Comparison of ENCODE assay signal across 25 cellular contexts in the genomic region with DNA sequence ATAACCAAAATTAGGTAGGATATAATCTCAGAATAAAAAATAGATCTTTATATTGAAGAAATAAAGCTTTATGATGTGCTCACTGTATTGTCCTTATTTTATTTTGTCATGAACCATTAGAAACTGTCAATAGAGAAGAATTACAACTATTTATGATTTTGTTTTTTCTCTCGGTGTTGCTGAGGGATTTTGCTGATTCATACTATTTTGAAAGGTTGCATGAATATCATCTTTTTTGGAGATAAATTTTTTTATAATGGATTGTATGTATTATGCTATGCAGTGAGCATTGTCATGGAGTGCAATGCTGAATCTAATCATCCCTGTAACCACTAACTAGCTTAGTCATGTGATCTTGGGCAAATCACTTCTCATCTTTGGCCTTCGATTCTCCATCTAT. TPM values are rescaled to one million over a fixed set of nuclear protein-coding genes. Genes with fewer than 3 reads are reported as not detected.
A peak's percentile ranks its signal among the peaks of the same experiment; 100 is the strongest.
DNase-seq lines count a peak whose midpoint lies in the region; ATAC-seq, FAIRE-seq and TF ChIP-seq lines count a peak whose summit lies in the region.
"Had no signal": no experiment of that assay in that cellular context is flagged by ENCODE, and none has a peak within 500 bp of the region (broad histone marks: within the 10 kb centered on the region; RNA-seq: fewer than 3 reads in every experiment).

No MANE protein-coding gene starts in this region.

- TF ChIP-seq CTCF in HepG2 (CRISPR knock-in tag; IDR thresholded peaks at IDR 0.05) (no peak), right lobe of liver (IDR thresholded peaks at IDR 0.05) (no peak), IMR-90 (conservative IDR thresholded peaks at IDR 0.05; ENCODE audit: low read depth, low read length) (no peak), osteoblast (IDR thresholded peaks at IDR 0.05; ENCODE audit: extremely low read depth, low read depth, low read length) (no peak)

- H2BK5ac ChIP-seq in IMR-90 (ENCODE audit: low read depth, low read length, poor library complexity, severe bottlenecking): no peak overlapping the region

- TF ChIP-seq POLR2A in HepG2 (IDR thresholded peaks at IDR 0.05; ENCODE audit: insufficient read depth in 1 of 2, low read depth in 2 of 2, low read length in 2 of 2) (no peak), right lobe of liver (IDR thresholded peaks at IDR 0.05) (no peak), IMR-90 (IDR thresholded peaks at IDR 0.05; ENCODE audit: low read depth, low read length) (no peak)

- ATAC-seq in HepG2 (no peak), right lobe of liver (no peak), IMR-90 (ENCODE audit: low read depth) (no peak), right cardiac atrium (no peak)

- no peak for FAIRE-seq in HepG2 (lab: Jason Lieb, UNC)
- FAIRE-seq: GM12891, GM19239 had no signal

- H3K36me3 ChIP-seq in HepG2 (replicated peaks in 1 of 2; ENCODE audit: control insufficient read depth in 1 of 2, insufficient read depth in 2 of 2, low read length in 2 of 2) (no peaks in the 10 kb centered on the region), right lobe of liver (no peaks in the 10 kb centered on the region), IMR-90 (ENCODE audit: control insufficient read depth, insufficient read depth, low read length) (no peaks in the 10 kb centered on the region), osteoblast (ENCODE audit: insufficient read depth, low read length) (no peaks in the 10 kb centered on the region)
- H3K36me3 ChIP-seq: BE2C had no signal

- H3K4me3 ChIP-seq in HepG2 (replicated peaks in 1 of 3; ENCODE audit: insufficient read depth in 1 of 3, low read depth in 2 of 3, low read length in 3 of 3) (no peak overlapping the region), right lobe of liver (no peak overlapping the region), IMR-90 (ENCODE audit: insufficient read depth, low read depth, low read length) (no peak overlapping the region), osteoblast (ENCODE audit: insufficient read depth, low read length) (no peak overlapping the region), right cardiac atrium (ENCODE audit: low read length) (no peak overlapping the region)
- H3K4me3 ChIP-seq: BLaER1 had no signal

- H3K4me2 ChIP-seq in HepG2 (ENCODE audit: low read depth, low read length): no peak overlapping the region
- H3K4me2 ChIP-seq in IMR-90 (ENCODE audit: low read depth, low read length): no peak overlapping the region
- no peak overlapping the region for H3K4me2 ChIP-seq in osteoblast (ENCODE audit: insufficient read depth, low read length)
- H3K4me2 ChIP-seq: BLaER1 had no signal

- no peak overlapping the region for H3K23ac ChIP-seq in IMR-90 (ENCODE audit: low read depth, low read length)

- no peak overlapping the region for H2BK20ac ChIP-seq in IMR-90 (ENCODE audit: low read depth, low read length)

- H2AFZ ChIP-seq in HepG2 (ENCODE audit: low read length) (no peak overlapping the region), IMR-90 (replicated peaks; ENCODE audit: low read length, poor library complexity) (no peak overlapping the region), osteoblast (ENCODE audit: low read length) (no peak overlapping the region)

- H4K91ac ChIP-seq in IMR-90 (ENCODE audit: insufficient read depth, low read depth, low read length): no peak overlapping the region

- H3K4me1 Mint-ChIP-seq in activated T-helper 1 cell treated with anti-CD3 and anti-CD28 coated beads, Interleukin-12 subunit alpha, Interleukin-12 subunit beta, Interleukin-2, Interleukin-4 antibody, amounts not matched to agents 30 ng/mL and 10 ng/mL and 1 ng/mL, durations not matched to agents 14 hours and 24 hours and 36 hours (ENCODE audit: low read depth): peaks cover 5% of the 10 kb centered on the region

- H3K4me1 ChIP-seq in HepG2 (ENCODE audit: insufficient read depth, low read length) (peaks cover 26% of the 10 kb centered on the region), right lobe of liver (peaks cover 0 to 5% (median 0%) of the 10 kb centered on the region in 4 donors), IMR-90 (ENCODE audit: control insufficient read depth, insufficient read depth, low read length) (no peaks in the 10 kb centered on the region), osteoblast (ENCODE audit: insufficient read depth, low read length) (no peaks in the 10 kb centered on the region), right cardiac atrium (ENCODE audit: control insufficient read depth, insufficient read depth, low read length) (no peaks in the 10 kb centered on the region)
- H3K4me1 ChIP-seq: BE2C, BLaER1 had no signal

- H3K9me3 Mint-ChIP-seq in activated T-helper 1 cell treated with anti-CD3 and anti-CD28 coated beads, Interleukin-12 subunit alpha, Interleukin-12 subunit beta, Interleukin-2, Interleukin-4 antibody, amounts not matched to agents 30 ng/mL and 10 ng/mL and 1 ng/mL, durations not matched to agents 14 hours and 24 hours and 36 hours: peaks cover 6% of the 10 kb centered on the region

- TF ChIP-seq RAD21 in HepG2 (CRISPR knock-in tag; IDR thresholded peaks at IDR 0.05) (no peak), IMR-90 (IDR thresholded peaks at IDR 0.05; ENCODE audit: low read length) (no peak)

- no peak for DNase-seq in HepG2 (ENCODE audit: low spot score)
- DNase-seq in right lobe of liver: no peak
- DNase-seq in IMR-90: no peak
- peak; percentile 10 for DNase-seq in osteoblast (ENCODE audit: insufficient read length, low spot score, missing footprints)
- DNase-seq in right cardiac atrium: no peak
- no peak for DNase-seq in activated T-helper 1 cell treated with anti-CD3 and anti-CD28 coated beads, Interleukin-12 subunit alpha, Interleukin-12 subunit beta, Interleukin-2, Interleukin-4 antibody, amounts not matched to agents 30 ng/mL and 10 ng/mL and 1 ng/mL, durations not matched to agents 14 hours and 24 hours and 36 hours (ENCODE audit: low spot score)
- DNase-seq: ACHN; BE2C; C1 segment of cervical spinal cord; CD4-positive, alpha-beta memory T cell; CD4-positive, CD25-positive, alpha-beta regulatory T cell; CD8-positive, alpha-beta memory T cell; COR-L47; DMS 273 treated with DMSO at 0.1 percent for 48 hours; DMS153; DMS53; DMS79; DND-41; EL; GF-D8 had no signal

- TF ChIP-seq EP300 in HepG2 (IDR thresholded peaks at IDR 0.05; ENCODE audit: low read depth in 2 of 2, low read length in 2 of 2) (no peak), HepG2 (CRISPR knock-in tag; IDR thresholded peaks at IDR 0.05; ENCODE audit: borderline replicate concordance) (no peak)

- no peak overlapping the region for H3K9ac ChIP-seq in HepG2 (ENCODE audit: insufficient read depth, low read depth, low read length)
- H3K9ac ChIP-seq in IMR-90 (ENCODE audit: low read depth, low read length): no peak overlapping the region
- H3K9ac ChIP-seq: BLaER1 had no signal

- no peak overlapping the region for H3K14ac ChIP-seq in IMR-90 (replicated peaks; ENCODE audit: low read depth, low read length)

- H3K9me3 ChIP-seq in HepG2 (ENCODE audit: low read length) (no peaks in the 10 kb centered on the region), right lobe of liver (no peaks in the 10 kb centered on the region), IMR-90 (ENCODE audit: control insufficient read depth, insufficient read depth, low read length) (peaks cover 2% of the 10 kb centered on the region; the same call in 1 of the 2 replicates), osteoblast (ENCODE audit: low read depth, low read length) (no peaks in the 10 kb centered on the region), right cardiac atrium (ENCODE audit: control insufficient read depth, low read length) (no peaks in the 10 kb centered on the region)
- H3K9me3 ChIP-seq: BE2C had no signal

- peaks cover 3% of the 10 kb centered on the region; the same call in 1 of the 2 replicates for H4K20me1 ChIP-seq in HepG2 (ENCODE audit: insufficient read depth, low read length)
- H4K20me1 ChIP-seq in IMR-90 (ENCODE audit: insufficient read depth, low read length): peaks cover 32% of the 10 kb centered on the region
- peaks cover 49% of the 10 kb centered on the region for H4K20me1 ChIP-seq in osteoblast (ENCODE audit: insufficient read depth, low read length)

- dilution Hi-C loops in IMR-90 (cut with HindIII; ENCODE audit: low sequenced_read_pairs, unreplicated experiment): no loop called here

- H3K27me3 ChIP-seq in HepG2 (ENCODE audit: control insufficient read depth in 1 of 2, insufficient read depth in 2 of 2, low read length in 2 of 2) (no peaks in the 10 kb centered on the region; a peak in 1 of 5 replicates), right lobe of liver (no peaks in the 10 kb centered on the region), IMR-90 (ENCODE audit: control insufficient read depth, insufficient read depth, low read length) (no peaks in the 10 kb centered on the region), osteoblast (ENCODE audit: insufficient read depth, low read length) (no peaks in the 10 kb centered on the region), right cardiac atrium (ENCODE audit: control insufficient read depth, insufficient read depth) (no peaks in the 10 kb centered on the region)
- H3K27me3 ChIP-seq: BE2C, BLaER1 had no signal

- no peaks in the 10 kb centered on the region for H3K27me3 Mint-ChIP-seq in activated T-helper 1 cell treated with anti-CD3 and anti-CD28 coated beads, Interleukin-12 subunit alpha, Interleukin-12 subunit beta, Interleukin-2, Interleukin-4 antibody, amounts not matched to agents 30 ng/mL and 10 ng/mL and 1 ng/mL, durations not matched to agents 14 hours and 24 hours and 36 hours (ENCODE audit: insufficient read depth)
- H3K27me3 Mint-ChIP-seq: CD4-positive, alpha-beta memory T cell; CD4-positive, CD25-positive, alpha-beta regulatory T cell had no signal

- CTCF ChIA-PET in HepG2 (lab: Yijun Ruan, JAX; ENCODE audit: low intra/inter-chr PET ratio, low total read pairs): no interaction called here
- CTCF ChIA-PET in IMR-90 (lab: Yijun Ruan, JAX): interaction anchor here (0.6 to 0.7 kb wide), 2 partner anchors 15 to 67 kb away, joined by 3 read pairs; a partner anchor contains a TSS

- H2BK15ac ChIP-seq in IMR-90 (ENCODE audit: low read depth, low read length): no peak overlapping the region

- no peak overlapping the region for H2AK5ac ChIP-seq in IMR-90 (ENCODE audit: low read depth, low read length)

- 91% methylated on average over 2 of the region's 2 CpGs for WGBS in HepG2 (ENCODE audit: low lambda C conversion rate)
- WGBS in right lobe of liver (ENCODE audit: insufficient coverage, low coverage, low lambda C conversion rate, missing lambda C conversion rate): 89% methylated on average over 2 of the region's 2 CpGs
- WGBS in IMR-90 (ENCODE audit: extremely low coverage in 2 of 2, insufficient read length in 1 of 2), 2 experiments: no CpG with 5 or more reads among the region's 2 CpGs
- WGBS in right cardiac atrium: 90% methylated on average over 2 of the region's 2 CpGs

- H3K79me1 ChIP-seq in IMR-90 (ENCODE audit: low read depth in 1 of 2, low read length in 2 of 2): peaks cover 17 to 47% of the 10 kb centered on the region in 2 experiments

- no peak overlapping the region for H3K27ac ChIP-seq in HepG2 (ENCODE audit: extremely low read length, insufficient read depth, low read length)
- no peak overlapping the region for H3K27ac ChIP-seq in right lobe of liver
- H3K27ac ChIP-seq in IMR-90 (ENCODE audit: insufficient read depth, low read length): no peak overlapping the region
- no peak overlapping the region for H3K27ac ChIP-seq in osteoblast (ENCODE audit: low read depth, low read length)
- H3K27ac ChIP-seq in right cardiac atrium (ENCODE audit: low read length): no peak overlapping the region
- H3K27ac ChIP-seq: 22Rv1, BLaER1 had no signal

- BruUV-seq in HepG2 (replicated peaks; lab: Mats Ljungman, UMichigan) (no TSS peak), IMR-90 (replicated peaks; lab: Mats Ljungman, UMichigan) (no TSS peak)

- no peak overlapping the region for H2BK120ac ChIP-seq in IMR-90 (ENCODE audit: low read depth, low read length)

- no peaks in the 10 kb centered on the region; the same call in 1 of the 2 replicates for H3K9me1 ChIP-seq in IMR-90 (ENCODE audit: insufficient read depth, low read length)

- peaks cover 9% of the 10 kb centered on the region for H3K36me3 Mint-ChIP-seq in activated T-helper 1 cell treated with anti-CD3 and anti-CD28 coated beads, Interleukin-12 subunit alpha, Interleukin-12 subunit beta, Interleukin-2, Interleukin-4 antibody, amounts not matched to agents 30 ng/mL and 10 ng/mL and 1 ng/mL, durations not matched to agents 14 hours and 24 hours and 36 hours (ENCODE audit: low read depth)

- H3K18ac ChIP-seq in IMR-90 (ENCODE audit: low read depth, low read length): no peak overlapping the region

- no peak overlapping the region for H3K4ac ChIP-seq in IMR-90 (ENCODE audit: low read depth, low read length)

- H2AK9ac ChIP-seq in IMR-90 (replicated peaks; ENCODE audit: low read depth, low read length, poor library complexity): no peak overlapping the region

- H4K5ac ChIP-seq in IMR-90 (ENCODE audit: low read depth, low read length): no peak overlapping the region

- in situ Hi-C loops in HepG2 (cut with HindIII; ENCODE audit: extremely low pct_ligation_motif_present, low pct_unique_long_range_greater_than_20kb): no loop called here
- in situ Hi-C loops in IMR-90 (cut with MboI; ENCODE audit: low sequenced_read_pairs): no loop called here

- no peak overlapping the region for H3K56ac ChIP-seq in IMR-90 (ENCODE audit: extremely low read depth, insufficient read depth, low read length)

- H3K4me3 Mint-ChIP-seq in activated T-helper 1 cell treated with anti-CD3 and anti-CD28 coated beads, Interleukin-12 subunit alpha, Interleukin-12 subunit beta, Interleukin-2, Interleukin-4 antibody, amounts not matched to agents 30 ng/mL and 10 ng/mL and 1 ng/mL, durations not matched to agents 14 hours and 24 hours and 36 hours: no peak overlapping the region
- H3K4me3 Mint-ChIP-seq: CD14-positive monocyte; CD4-positive, alpha-beta memory T cell; CD4-positive, CD25-positive, alpha-beta regulatory T cell; CD8-positive, alpha-beta memory T cell had no signal

- H3K79me2 ChIP-seq in HepG2 (ENCODE audit: insufficient read depth, low read length): peaks cover 54% of the 10 kb centered on the region
- peaks cover 74% of the 10 kb centered on the region for H3K79me2 ChIP-seq in osteoblast (ENCODE audit: insufficient read depth, low read length)

- intact Hi-C loops in HepG2 (cut with micrococcal nuclease; ENCODE audit: unreplicated experiment): no loop called here
- intact Hi-C loops in right lobe of liver (cut with DNase I): no loop called here
- intact Hi-C loops in IMR-90 (cut with micrococcal nuclease): no loop called here
- intact Hi-C loops in right cardiac atrium (cut with DNase I): no loop called here
- intact Hi-C loops in activated T-helper 1 cell treated with anti-CD3 and anti-CD28 coated beads, Interleukin-12 subunit alpha, Interleukin-12 subunit beta, Interleukin-2, Interleukin-4 antibody, amounts not matched to agents 30 ng/mL and 10 ng/mL and 1 ng/mL, durations not matched to agents 14 hours and 24 hours and 36 hours (cut with micrococcal nuclease): no loop called here

- POLR2A ChIA-PET in HepG2 (lab: Yijun Ruan, JAX): interaction anchor here (0.9 kb wide), 1 partner anchor 15 kb away, joined by 3 read pairs; a partner anchor contains a TSS
- POLR2A ChIA-PET in IMR-90 (lab: Charles Lee; ENCODE audit: unreplicated experiment): interaction anchor here (0.7 kb wide), 1 partner anchor 15 kb away, joined by 6 read pairs; a partner anchor contains a TSS

- no peak overlapping the region for H3K27ac Mint-ChIP-seq in activated T-helper 1 cell treated with anti-CD3 and anti-CD28 coated beads, Interleukin-12 subunit alpha, Interleukin-12 subunit beta, Interleukin-2, Interleukin-4 antibody, amounts not matched to agents 30 ng/mL and 10 ng/mL and 1 ng/mL, durations not matched to agents 14 hours and 24 hours and 36 hours
- H3K27ac Mint-ChIP-seq: CD4-positive, alpha-beta memory T cell; CD4-positive, CD25-positive, alpha-beta regulatory T cell had no signal

- no peak overlapping the region for H4K8ac ChIP-seq in IMR-90 (ENCODE audit: low read depth in 2 of 2, low read length in 2 of 2)

RNA-seq across cellular contexts. Expression of a gene that starts 15.0 kb away (rescaled TPM):
- 63.8 and 69.5 TPM in 2 replicates for total RNA-seq in HepG2 (2016; rRNA removed; fragmentation: Illumina TruSeq; extraction: Trizol)
- 9.2 and 9.9 TPM in 2 replicates for total RNA-seq in HepG2 (2016; cell fraction: cytosol; rRNA removed; fragmentation: Illumina TruSeq; extraction: Trizol; ENCODE audit: low read depth)
- total RNA-seq in HepG2 (2016; cell fraction: insoluble cytoplasmic fraction; rRNA removed; fragmentation: Illumina TruSeq; extraction: Trizol): 65.8 and 71.2 TPM in 2 replicates
- total RNA-seq in HepG2 (2016; cell fraction: membrane; rRNA removed; fragmentation: Illumina TruSeq; extraction: Trizol): 32.7 and 37.8 TPM in 2 replicates
- total RNA-seq in HepG2 (2016; cell fraction: nucleus; rRNA removed; fragmentation: Illumina TruSeq; extraction: Trizol): 64.0 and 64.2 TPM in 2 replicates
- 45.5 and 46.6 TPM in 2 replicates for polyA plus RNA-seq in HepG2 (2011; rRNA removed)
- 33.9 and 43.3 TPM in 2 replicates for polyA plus RNA-seq in HepG2 (2011; cell fraction: cytosol; rRNA removed)
- polyA plus RNA-seq in HepG2 (2011; cell fraction: nucleus; rRNA removed): 27.1 and 28.1 TPM in 2 replicates
- polyA plus RNA-seq in HepG2 (2012): 21.9 and 26.1 TPM in 2 replicates
- polyA plus RNA-seq in HepG2 (2016; cell fraction: cytosol; fragmentation: Illumina TruSeq; extraction: Trizol; ENCODE audit: low read depth): 3.7 and 4.1 TPM in 2 replicates
- 30.0 and 36.3 TPM in 2 replicates for polyA plus RNA-seq in HepG2 (2016; cell fraction: insoluble cytoplasmic fraction; fragmentation: Illumina TruSeq; extraction: Trizol; ENCODE audit: low read depth)
- polyA plus RNA-seq in HepG2 (2016; cell fraction: membrane; fragmentation: Illumina TruSeq; extraction: Trizol; ENCODE audit: low read depth): 14.3 and 15.0 TPM in 2 replicates
- polyA plus RNA-seq in HepG2 (2016; cell fraction: nucleus; fragmentation: Illumina TruSeq; extraction: Trizol; ENCODE audit: insufficient read depth, low read depth): 43.0 and 43.2 TPM in 2 replicates
- polyA minus RNA-seq in HepG2 (2011; rRNA and poly(A)+ RNA removed; ENCODE audit: low replicate concordance): 194 and 305 TPM in 2 replicates
- polyA minus RNA-seq in HepG2 (2011; cell fraction: cytosol; rRNA and poly(A)+ RNA removed): 55.4 and 68.9 TPM in 2 replicates
- polyA minus RNA-seq in HepG2 (2011; cell fraction: nucleus; rRNA and poly(A)+ RNA removed): 48.5 and 59.8 TPM in 2 replicates
- total RNA-seq in right lobe of liver: 10 to 100 TPM; 44.7 to 78.2 (median 58.2) TPM
- 137 and 168 TPM in 2 replicates for total RNA-seq in IMR-90 (2012; rRNA removed)
- 33.1 and 41.4 TPM in 2 replicates for polyA plus RNA-seq in IMR-90 (2012; rRNA removed)
- polyA plus RNA-seq in IMR-90 (2012; cell fraction: cytosol; rRNA removed): 19.5 and 28.5 TPM in 2 replicates
- polyA plus RNA-seq in IMR-90 (2012; cell fraction: nucleus; rRNA removed; ENCODE audit: low replicate concordance): 16.3 and 29.5 TPM in 2 replicates
- 131 and 163 TPM in 2 replicates for total RNA-seq in osteoblast
- total RNA-seq in right cardiac atrium: 10 to 100 TPM; 23.7 to 34.5 (median 25.2) TPM
- polyA plus RNA-seq in right cardiac atrium: 10.3 TPM
- 51.6 and 53.7 TPM in 2 replicates for total RNA-seq in activated T-helper 1 cell treated with anti-CD3 and anti-CD28 coated beads, Interleukin-12 subunit alpha, Interleukin-12 subunit beta, Interleukin-2, Interleukin-4 antibody, amounts not matched to agents 30 ng/mL and 10 ng/mL and 1 ng/mL, durations not matched to agents 14 hours and 24 hours and 36 hours

RNA-seq across cellular contexts. Expression of a gene that starts 15.4 kb away (rescaled TPM):
- total RNA-seq in HepG2 (2016; rRNA removed; fragmentation: Illumina TruSeq; extraction: Trizol) (341 and 491 TPM in 2 replicates), right lobe of liver (10 to 100 TPM; 46.0 to 71.7 (median 68.5) TPM), IMR-90 (2012; rRNA removed) (64.2 and 189 TPM in 2 replicates), osteoblast (71.9 and 75.3 TPM in 2 replicates), right cardiac atrium (100 to 1,000 TPM; 112 to 141 (median 127) TPM)
- total RNA-seq in HepG2 (2016; cell fraction: cytosol; rRNA removed; fragmentation: Illumina TruSeq; extraction: Trizol; ENCODE audit: low read depth): 125 and 129 TPM in 2 replicates
- total RNA-seq in HepG2 (2016; cell fraction: insoluble cytoplasmic fraction; rRNA removed; fragmentation: Illumina TruSeq; extraction: Trizol): 358 and 522 TPM in 2 replicates
- 183 and 193 TPM in 2 replicates for total RNA-seq in HepG2 (2016; cell fraction: membrane; rRNA removed; fragmentation: Illumina TruSeq; extraction: Trizol)
- 143 and 174 TPM in 2 replicates for total RNA-seq in HepG2 (2016; cell fraction: nucleus; rRNA removed; fragmentation: Illumina TruSeq; extraction: Trizol)
- polyA plus RNA-seq in HepG2 (2011; rRNA removed) (75.8 and 105 TPM in 2 replicates), IMR-90 (2012; rRNA removed) (128 and 150 TPM in 2 replicates), right cardiac atrium (123 TPM)
- polyA plus RNA-seq in HepG2 (2011; cell fraction: cytosol; rRNA removed): 90.2 and 93.3 TPM in 2 replicates
- 21.4 and 29.5 TPM in 2 replicates for polyA plus RNA-seq in HepG2 (2011; cell fraction: nucleus; rRNA removed)
- polyA plus RNA-seq in HepG2 (2012): 129 and 223 TPM in 2 replicates
- polyA plus RNA-seq in HepG2 (2016; cell fraction: cytosol; fragmentation: Illumina TruSeq; extraction: Trizol; ENCODE audit: low read depth): 100 and 107 TPM in 2 replicates
- 571 and 661 TPM in 2 replicates for polyA plus RNA-seq in HepG2 (2016; cell fraction: insoluble cytoplasmic fraction; fragmentation: Illumina TruSeq; extraction: Trizol; ENCODE audit: low read depth)
- 175 and 180 TPM in 2 replicates for polyA plus RNA-seq in HepG2 (2016; cell fraction: membrane; fragmentation: Illumina TruSeq; extraction: Trizol; ENCODE audit: low read depth)
- polyA plus RNA-seq in HepG2 (2016; cell fraction: nucleus; fragmentation: Illumina TruSeq; extraction: Trizol; ENCODE audit: insufficient read depth, low read depth): 224 and 228 TPM in 2 replicates
- 48.2 and 87.3 TPM in 2 replicates for polyA minus RNA-seq in HepG2 (2011; rRNA and poly(A)+ RNA removed; ENCODE audit: low replicate concordance)
- polyA minus RNA-seq in HepG2 (2011; cell fraction: cytosol; rRNA and poly(A)+ RNA removed): 116 and 129 TPM in 2 replicates
- polyA minus RNA-seq in HepG2 (2011; cell fraction: nucleus; rRNA and poly(A)+ RNA removed): 100 and 107 TPM in 2 replicates
- 69.6 and 77.4 TPM in 2 replicates for polyA plus RNA-seq in IMR-90 (2012; cell fraction: cytosol; rRNA removed)
- 10.6 and 38.1 TPM in 2 replicates for polyA plus RNA-seq in IMR-90 (2012; cell fraction: nucleus; rRNA removed; ENCODE audit: low replicate concordance)
- total RNA-seq in activated T-helper 1 cell treated with anti-CD3 and anti-CD28 coated beads, Interleukin-12 subunit alpha, Interleukin-12 subunit beta, Interleukin-2, Interleukin-4 antibody, amounts not matched to agents 30 ng/mL and 10 ng/mL and 1 ng/mL, durations not matched to agents 14 hours and 24 hours and 36 hours: 400 and 421 TPM in 2 replicates
